ENCODE assay signal across 1 cellular context in genomic region chr22:41369089-41369745, GRCh38.
TF ChIP-seq lines count a peak whose summit lies in the region.

No MANE protein-coding gene starts in this region.

TF ChIP-seq in WTC11, 78 proteins besides CTCF, POLR2A, EP300 and RAD21 (continued from another document):
- TF ChIP-seq OVOL2 (CRISPR knock-in tag; IDR thresholded peaks at IDR 0.05; ENCODE audit: borderline replicate concordance) (no peak), SP1 (CRISPR knock-in tag; conservative IDR thresholded peaks at IDR 0.05) (no peak), HMGXB4 (CRISPR knock-in tag; IDR thresholded peaks at IDR 0.05) (no peak), MLX (CRISPR knock-in tag; IDR thresholded peaks at IDR 0.05) (no peak), ATF2 (CRISPR knock-in tag; IDR thresholded peaks at IDR 0.05; ENCODE audit: borderline replicate concordance, low read depth) (no peak), ZBTB43 (CRISPR knock-in tag; IDR thresholded peaks at IDR 0.05) (no peak), ZMAT4 (CRISPR knock-in tag; IDR thresholded peaks at IDR 0.05) (no peak), NFE2L1 (CRISPR knock-in tag; IDR thresholded peaks at IDR 0.05) (no peak), USF2 (CRISPR knock-in tag; IDR thresholded peaks at IDR 0.05) (no peak)
